8 cellular contexts compared by ENCODE assay signal in genomic region chr3:114624676-114625181, GRCh38.
DNase-seq lines count a peak whose midpoint lies in the region; ATAC-seq and TF ChIP-seq lines count a peak whose summit lies in the region.

No MANE protein-coding gene starts in this region.

- intact Hi-C loops in aorta (cut with DNase I): loop anchor here in 1 of 2 donors (10.0 kb wide), 1 partner anchor 230 kb away; no protein-coding TSS in a partner anchor

- no peaks in the 10 kb centered on the region for H3K9me3 ChIP-seq in muscle layer of colon (ENCODE audit: low read length)
- H3K9me3 ChIP-seq in aorta (ENCODE audit: control insufficient read depth, low read length): no peaks in the 10 kb centered on the region

- TF ChIP-seq CTCF in GM13977 (IDR thresholded peaks at IDR 0.05; ENCODE audit: extremely low read depth, insufficient read depth, missing control alignments): no peak

- peaks cover 30% of the 10 kb centered on the region for H3K4me1 ChIP-seq in muscle layer of colon (ENCODE audit: insufficient read depth, low read length)
- peaks cover 2 to 8% of the 10 kb centered on the region in 2 donors for H3K4me1 ChIP-seq in aorta (ENCODE audit: control insufficient read depth in 1 of 2, insufficient read depth in 2 of 2, low read length in 2 of 2)

- peak overlapping the region; percentile 95 for H3K9ac ChIP-seq in muscle layer of colon (ENCODE audit: low read length)

- in situ Hi-C loops in SK-MEL-5 (cut with HindIII; ENCODE audit: low pct_unique_long_range_greater_than_20kb, low sequenced_read_pairs) (no loop called here), GM13977 (cut with MboI; ENCODE audit: low pct_unique_long_range_greater_than_20kb, low sequenced_read_pairs, unreplicated experiment) (no loop called here)

- H3K4me3 ChIP-seq in muscle layer of colon (ENCODE audit: low read depth in 1 of 2, low read length in 2 of 2): peak overlapping the region in 1 of 2 donors; percentile 69
- peak overlapping the region; percentile 23 to 67 for H3K4me3 ChIP-seq in aorta (ENCODE audit: low read length in 2 of 2)

- H3K27ac ChIP-seq in muscle layer of colon (ENCODE audit: low read depth, low read length): peak overlapping the region; percentile 86
- H3K27ac ChIP-seq in aorta (ENCODE audit: low read depth in 1 of 2, low read length in 2 of 2): peak overlapping the region; percentile 86 to 87

- ATAC-seq in aorta (ENCODE audit: low FRiP score): peak; percentile 94
- no peak for ATAC-seq in HG02852 (IDR thresholded peaks at IDR 0.05; ENCODE audit: unreplicated experiment)

- H3K36me3 ChIP-seq in muscle layer of colon (ENCODE audit: insufficient read depth, low read length) (no peaks in the 10 kb centered on the region), aorta (ENCODE audit: control insufficient read depth in 1 of 2, insufficient read depth in 2 of 2, low read length in 1 of 2) (no peaks in the 10 kb centered on the region)

- DNase-seq in GM04503 (ENCODE audit: low read depth) (peak; percentile 92), SK-MEL-5 (ENCODE audit: low read depth, low spot score) (peak; percentile 48), fibroblast of gingiva (ENCODE audit: low read depth) (peak; percentile 98), aorta (peak; percentile 97 to 98), GM13977 (ENCODE audit: low spot score) (no peak), T-helper 1 cell (no peak)

- H3K27me3 ChIP-seq in muscle layer of colon (ENCODE audit: control insufficient read depth in 1 of 2, insufficient read depth in 2 of 2, low read length in 2 of 2) (no peaks in the 10 kb centered on the region), aorta (ENCODE audit: control insufficient read depth in 1 of 2, insufficient read depth in 2 of 2, low read length in 1 of 2) (no peaks in the 10 kb centered on the region)

- WGBS in aorta, 2 donors: 3 to 7% methylated on average over 10 of the region's 10 CpGs

Comparison
In these comparisons a context has a peak if more than half of its experiments do, and no peak if none do; other contexts are left out.
1. DNase-seq: peak in GM04503 (single experiment), SK-MEL-5 (single experiment), fibroblast of gingiva (single experiment) and aorta (2 of 2); none in GM13977 (single experiment) and T-helper 1 cell (0 of 5).